ENCODE assay signal across 7 cellular contexts in genomic region chr22:42825796-42826195, GRCh38.
"Had no signal": no experiment of that assay in that cellular context is flagged by ENCODE, and none has a peak within 500 bp of the region (broad histone marks: within the 10 kb centered on the region; RNA-seq: fewer than 3 reads in every experiment).

No MANE protein-coding gene starts in this region.

- H3K4me3 ChIP-seq: GM23338 had no signal

- DNase-seq: H9, HCEC 1CT, IMR-90 had no signal

- H3K4me1 Mint-ChIP-seq: GM23338, H9 had no signal

- H3K27ac Mint-ChIP-seq: GM23338, H9 had no signal

- ATAC-seq: GM23338 had no signal

- H3K4me3 Mint-ChIP-seq: GM23338, H9 had no signal

- FAIRE-seq: H1, H54, HTR-8/SVneo had no signal
